In genomic region chr10:6299234-6299633, GRCh38 we compare ENCODE assay signal across 11 cellular contexts.
DNase-seq lines count a peak whose midpoint lies in the region; ATAC-seq and TF ChIP-seq lines count a peak whose summit lies in the region.
"Had no signal": no experiment of that assay in that cellular context is flagged by ENCODE, and none has a peak within 500 bp of the region (broad histone marks: within the 10 kb centered on the region; RNA-seq: fewer than 3 reads in every experiment).

No MANE protein-coding gene starts in this region.

- no peak for TF ChIP-seq CTCF in hepatocyte (IDR thresholded peaks at IDR 0.05; ENCODE audit: poor library complexity)
- no peak for TF ChIP-seq CTCF in transverse colon (IDR thresholded peaks at IDR 0.05)
- TF ChIP-seq CTCF in lower lobe of right lung (IDR thresholded peaks at IDR 0.05), result no peak

- 56% methylated on average over 11 of the region's 11 CpGs for WGBS in hepatocyte (ENCODE audit: low lambda C conversion rate, missing lambda C conversion rate)
- 84 to 100% methylated on average over 5 to 11 of the region's 11 CpGs for WGBS in transverse colon (ENCODE audit: low coverage in 1 of 2), 2 donors

- H3K4me3 Mint-ChIP-seq in activated naive CD4-positive, alpha-beta T cell treated with anti-CD3 and anti-CD28 coated beads for 36 hours, result peak overlapping the region; percentile 16
- H3K4me3 Mint-ChIP-seq in activated CD4-positive, alpha-beta T cell treated with anti-CD3 and anti-CD28 coated beads, Interleukin-2, amount 10 ng/mL, durations not matched to agents 7 days and 5 days, result no peak overlapping the region

- H3K36me3 ChIP-seq in hepatocyte (replicated peaks; ENCODE audit: insufficient read depth, low read depth), result no peaks in the 10 kb centered on the region
- no peaks in the 10 kb centered on the region for H3K36me3 ChIP-seq in transverse colon
- H3K36me3 ChIP-seq in lower lobe of right lung, result no peaks in the 10 kb centered on the region
- H3K36me3 ChIP-seq: SJSA1 had no signal

- intact Hi-C loops in activated naive CD4-positive, alpha-beta T cell treated with anti-CD3 and anti-CD28 coated beads for 36 hours (cut with micrococcal nuclease), result loop anchor here (5.0 kb wide), 1 partner anchor 97 kb away; the partner anchor contains the start of gene PFKFB3
- intact Hi-C loops in transverse colon (cut with DNase I; ENCODE audit: low total_unique reads), result no loop called here
- intact Hi-C loops in lower lobe of right lung (cut with DNase I), result no loop called here

- H3K27ac ChIP-seq in hepatocyte (peak overlapping the region; percentile 89), transverse colon (no peak overlapping the region), lower lobe of right lung (no peak overlapping the region)
- H3K27ac ChIP-seq: SJSA1 had no signal

- ATAC-seq in GM18520 (IDR thresholded peaks at IDR 0.05; ENCODE audit: unreplicated experiment) (no peak), lower lobe of right lung (no peak)

- H3K79me2 ChIP-seq in hepatocyte, result no peaks in the 10 kb centered on the region

- no peaks in the 10 kb centered on the region for H3K27me3 Mint-ChIP-seq in activated naive CD4-positive, alpha-beta T cell treated with anti-CD3 and anti-CD28 coated beads for 36 hours (ENCODE audit: low read depth)
- no peaks in the 10 kb centered on the region for H3K27me3 Mint-ChIP-seq in activated CD4-positive, alpha-beta T cell treated with anti-CD3 and anti-CD28 coated beads, Interleukin-2, amount 10 ng/mL, durations not matched to agents 7 days and 5 days

- DNase-seq in activated naive CD4-positive, alpha-beta T cell treated with anti-CD3 and anti-CD28 coated beads for 36 hours, result peak; percentile 62
- DNase-seq in activated naive CD4-positive, alpha-beta T cell treated with anti-CD3 and anti-CD28 coated beads, Interleukin-2, amount 50 U/mL, for 16 hours, result no peak
- no peak for DNase-seq in activated CD4-positive, alpha-beta T cell treated with anti-CD3 and anti-CD28 coated beads, Interleukin-2, amount 10 ng/mL, durations not matched to agents 7 days and 5 days
- DNase-seq in hepatocyte (ENCODE audit: low spot score), result peak; percentile 89
- DNase-seq in transverse colon, result peak; percentile 17
- DNase-seq in lower lobe of right lung, result no peak
- no peak for DNase-seq in AG08395 (ENCODE audit: low spot score)
- DNase-seq: GOT3, NCI-H2029 had no signal

- in situ Hi-C loops in transverse colon (cut with MboI; ENCODE audit: low pct_ligation_motif_present in 1 of 4, low pct_unique_long_range_greater_than_20kb in 1 of 4, low sequenced_read_pairs in 3 of 4), result no loop called here

- no peaks in the 10 kb centered on the region for H3K9me3 ChIP-seq in hepatocyte (ENCODE audit: low read depth)
- H3K9me3 ChIP-seq in transverse colon, result no peaks in the 10 kb centered on the region
- H3K9me3 ChIP-seq in lower lobe of right lung, result no peaks in the 10 kb centered on the region
- H3K9me3 ChIP-seq: SJSA1 had no signal

- TF ChIP-seq POLR2A in transverse colon (IDR thresholded peaks at IDR 0.05), result no peak

- no peaks in the 10 kb centered on the region for H3K9me2 ChIP-seq in hepatocyte (replicated peaks; ENCODE audit: insufficient read depth)

- POLR2A ChIA-PET in activated CD4-positive, alpha-beta T cell treated with anti-CD3 and anti-CD28 coated beads, Interleukin-2, amount 10 ng/mL, durations not matched to agents 7 days and 5 days (lab: Charles Lee), result no interaction called here

- H3K27ac Mint-ChIP-seq in activated naive CD4-positive, alpha-beta T cell treated with anti-CD3 and anti-CD28 coated beads for 36 hours, result peak overlapping the region; percentile 91
- H3K27ac Mint-ChIP-seq in activated CD4-positive, alpha-beta T cell treated with anti-CD3 and anti-CD28 coated beads, Interleukin-2, amount 10 ng/mL, durations not matched to agents 7 days and 5 days, result peak overlapping the region; percentile 71

- CTCF ChIA-PET in activated naive CD4-positive, alpha-beta T cell treated with anti-CD3 and anti-CD28 coated beads for 36 hours (lab: Charles Lee), result no interaction called here
- CTCF ChIA-PET in activated CD4-positive, alpha-beta T cell treated with anti-CD3 and anti-CD28 coated beads, Interleukin-2, amount 10 ng/mL, durations not matched to agents 7 days and 5 days (lab: Charles Lee), result interaction anchor here (0.7 to 3.3 kb wide), 4 partner anchors 13 to 103 kb away, joined by 3 to 8 read pairs (median 4); no protein-coding TSS in a partner anchor

- peaks cover under 1% of the 10 kb centered on the region for H3K9me3 Mint-ChIP-seq in activated naive CD4-positive, alpha-beta T cell treated with anti-CD3 and anti-CD28 coated beads for 36 hours
- H3K9me3 Mint-ChIP-seq in activated CD4-positive, alpha-beta T cell treated with anti-CD3 and anti-CD28 coated beads, Interleukin-2, amount 10 ng/mL, durations not matched to agents 7 days and 5 days, result peaks cover 11% of the 10 kb centered on the region

- H3K4me3 ChIP-seq in hepatocyte, result no peak overlapping the region
- H3K4me3 ChIP-seq in transverse colon, result no peak overlapping the region
- H3K4me3 ChIP-seq in lower lobe of right lung, result no peak overlapping the region
- H3K4me3 ChIP-seq: SJSA1 had no signal

- H3K27me3 ChIP-seq in hepatocyte (no peaks in the 10 kb centered on the region), transverse colon (no peaks in the 10 kb centered on the region), lower lobe of right lung (ENCODE audit: low read depth) (no peaks in the 10 kb centered on the region)
- H3K27me3 ChIP-seq: SJSA1 had no signal

- TF ChIP-seq EP300 in transverse colon (IDR thresholded peaks at IDR 0.05; ENCODE audit: low read depth), result no peak

- H4K20me1 ChIP-seq in hepatocyte (ENCODE audit: insufficient read depth, poor library complexity, severe bottlenecking), result no peaks in the 10 kb centered on the region

- H3K4me2 ChIP-seq in hepatocyte, result peak overlapping the region; percentile 15

- peaks cover 4% of the 10 kb centered on the region for H3K36me3 Mint-ChIP-seq in activated naive CD4-positive, alpha-beta T cell treated with anti-CD3 and anti-CD28 coated beads for 36 hours (ENCODE audit: low read depth)
- peaks cover 16% of the 10 kb centered on the region for H3K36me3 Mint-ChIP-seq in activated CD4-positive, alpha-beta T cell treated with anti-CD3 and anti-CD28 coated beads, Interleukin-2, amount 10 ng/mL, durations not matched to agents 7 days and 5 days (ENCODE audit: low read depth)

- H3K4me1 ChIP-seq in hepatocyte (ENCODE audit: insufficient read depth) (peaks cover 37% of the 10 kb centered on the region), transverse colon (peaks cover 0 to 42% (median 15%) of the 10 kb centered on the region in 4 donors), lower lobe of right lung (peaks cover 36% of the 10 kb centered on the region)

- no peak overlapping the region for H2AFZ ChIP-seq in hepatocyte

- peaks cover 60% of the 10 kb centered on the region for H3K4me1 Mint-ChIP-seq in activated naive CD4-positive, alpha-beta T cell treated with anti-CD3 and anti-CD28 coated beads for 36 hours (ENCODE audit: low read depth)
- peaks cover 57% of the 10 kb centered on the region for H3K4me1 Mint-ChIP-seq in activated CD4-positive, alpha-beta T cell treated with anti-CD3 and anti-CD28 coated beads, Interleukin-2, amount 10 ng/mL, durations not matched to agents 7 days and 5 days

Comparison
In these comparisons a context has a peak if more than half of its experiments do, and no peak if none do; other contexts are left out.
1. DNase-seq: peak in activated naive CD4-positive, alpha-beta T cell treated with anti-CD3 and anti-CD28 coated beads for 36 hours (single experiment), hepatocyte (single experiment) and transverse colon (single experiment); none in activated naive CD4-positive, alpha-beta T cell treated with anti-CD3 and anti-CD28 coated beads, Interleukin-2, amount 50 U/mL, for 16 hours (single experiment), activated CD4-positive, alpha-beta T cell treated with anti-CD3 and anti-CD28 coated beads, Interleukin-2, amount 10 ng/mL, durations not matched to agents 7 days and 5 days (single experiment), lower lobe of right lung (single experiment) and AG08395 (single experiment).